ENCODE assay signal across 3 cellular contexts in genomic region chr6:134863763-134864510, GRCh38.
TF ChIP-seq lines count a peak whose summit lies in the region.

No MANE protein-coding gene starts in this region.

TF ChIP-seq in A549, 52 proteins besides CTCF, POLR2A, EP300 and RAD21 (continued from another document):
- TF ChIP-seq FOXS1 (CRISPR knock-in tag; IDR thresholded peaks at IDR 0.05) (no peak), HES2 (IDR thresholded peaks at IDR 0.05) (no peak), HDAC2 (IDR thresholded peaks at IDR 0.05) (no peak), MYC (IDR thresholded peaks at IDR 0.05; ENCODE audit: borderline replicate concordance, low read length) (no peak), KDM5A (IDR thresholded peaks at IDR 0.05) (no peak), ELK1 (IDR thresholded peaks at IDR 0.05; ENCODE audit: low read depth, low read length) (no peak), JUN (IDR thresholded peaks at IDR 0.05) (no peak), E2F6 (IDR thresholded peaks at IDR 0.05; ENCODE audit: borderline replicate concordance, low read depth) (no peak), RNF2 (IDR thresholded peaks at IDR 0.05; ENCODE audit: borderline replicate concordance, low read depth) (no peak), NPAS2 (CRISPR knock-in tag; IDR thresholded peaks at IDR 0.05; ENCODE audit: borderline replicate concordance) (no peak)

TF ChIP-seq in HepG2, 621 proteins besides CTCF, POLR2A, EP300 and RAD21 (continued from another document and continues in another):
- TF ChIP-seq PRDM10 (CRISPR knock-in tag; IDR thresholded peaks at IDR 0.05; ENCODE audit: low read depth) = no peak
- TF ChIP-seq SOX13 (IDR thresholded peaks at IDR 0.05) = no peak
- TF ChIP-seq SOX13 (CRISPR knock-in tag; conservative IDR thresholded peaks at IDR 0.05 in 1 of 2, IDR thresholded peaks at IDR 0.05 in 1 of 2) = peak in 1 of 2 experiments; percentile 14; a peak in 1 of 4 replicates
- no peak for TF ChIP-seq ZNF589 (CRISPR knock-in tag; conservative IDR thresholded peaks at IDR 0.05)
- peak; percentile 56; the same call in 1 of the 2 replicates for TF ChIP-seq MIXL1 (CRISPR knock-in tag; IDR thresholded peaks at IDR 0.05)
- no peak for TF ChIP-seq MLX (CRISPR knock-in tag; IDR thresholded peaks at IDR 0.05)
- no peak for TF ChIP-seq DBP (CRISPR knock-in tag; IDR thresholded peaks at IDR 0.05; ENCODE audit: not compliant biosample characterization)
- peak; percentile 61; the same call in 1 of the 2 replicates for TF ChIP-seq FOXA3 (CRISPR knock-in tag; IDR thresholded peaks at IDR 0.05)
- TF ChIP-seq FOXP1 (IDR thresholded peaks at IDR 0.05) = no peak
- peak; percentile 70 for TF ChIP-seq FOXP1 (CRISPR knock-in tag; IDR thresholded peaks at IDR 0.05)
- peak; percentile 46; the same call in 1 of the 2 replicates for TF ChIP-seq NCOA2 (CRISPR knock-in tag; IDR thresholded peaks at IDR 0.05)
- TF ChIP-seq ARID5B (CRISPR knock-in tag; IDR thresholded peaks at IDR 0.05) = peak; percentile 46; the same call in 1 of the 2 replicates
- peak; percentile 19; the same call in 1 of the 2 replicates for TF ChIP-seq REPIN1 (CRISPR knock-in tag; IDR thresholded peaks at IDR 0.05; ENCODE audit: borderline replicate concordance, low read depth)
- 0 out of 2 replicates have a peak, but pooled peaks have one; percentile 21 for TF ChIP-seq MIER3 (CRISPR knock-in tag; IDR thresholded peaks at IDR 0.05; ENCODE audit: borderline replicate concordance)
- peak; percentile 38; the same call in 1 of the 2 replicates for TF ChIP-seq HMG20A (CRISPR knock-in tag; IDR thresholded peaks at IDR 0.05; ENCODE audit: borderline replicate concordance)

TF ChIP-seq in SK-N-SH, 30 proteins besides CTCF, POLR2A, EP300 and RAD21 (continued from another document):
- no peak for TF ChIP-seq TCF12 (IDR thresholded peaks at IDR 0.05)
- no peak for TF ChIP-seq RFX5 (IDR thresholded peaks at IDR 0.05; ENCODE audit: low read length)
- TF ChIP-seq FOXM1 (IDR thresholded peaks at IDR 0.05; ENCODE audit: low read depth) = no peak
- TF ChIP-seq FOSL2 (IDR thresholded peaks at IDR 0.05; ENCODE audit: borderline replicate concordance, low read depth) = no peak
- TF ChIP-seq MEF2A (IDR thresholded peaks at IDR 0.05; ENCODE audit: borderline replicate concordance, low read depth) = no peak
- TF ChIP-seq SIN3A (IDR thresholded peaks at IDR 0.05; ENCODE audit: borderline replicate concordance, low read depth, low read length) = no peak
- TF ChIP-seq NFIC (IDR thresholded peaks at IDR 0.05; ENCODE audit: borderline replicate concordance) = no peak
- TF ChIP-seq IRF3 (IDR thresholded peaks at IDR 0.05; ENCODE audit: low read depth, low read length) = no peak
- TF ChIP-seq RXRA (IDR thresholded peaks at IDR 0.05; ENCODE audit: borderline replicate concordance, low read depth) = no peak
- TF ChIP-seq USF2 (IDR thresholded peaks at IDR 0.05; ENCODE audit: borderline replicate concordance, low read depth, low read length) = no peak
